1 cellular context compared by ENCODE assay signal in the genomic region with DNA sequence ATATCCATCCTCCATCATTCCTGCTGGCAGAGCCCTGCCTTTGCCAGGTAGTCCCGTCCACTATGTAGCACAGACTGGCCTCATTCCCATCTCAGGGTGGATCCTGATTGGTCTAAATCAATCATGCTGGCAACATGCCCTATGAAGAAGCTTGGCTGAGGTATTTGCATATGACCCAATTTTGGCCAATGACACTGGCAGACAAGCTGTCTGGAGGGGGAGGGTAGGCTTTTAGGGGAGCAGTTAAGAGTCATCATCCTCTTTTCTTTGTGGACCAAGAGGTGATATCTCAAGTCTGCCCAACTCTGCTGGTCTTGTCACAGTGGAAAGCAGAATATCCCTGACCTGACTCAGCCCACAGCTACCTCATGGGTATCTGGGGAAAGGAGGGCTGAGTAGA.
TF ChIP-seq lines count a peak whose summit lies in the region.

No MANE protein-coding gene starts in this region.

TF ChIP-seq in GM23338, 12 proteins besides CTCF, POLR2A, EP300 and RAD21:
- TF ChIP-seq JUNB (IDR thresholded peaks at IDR 0.05; ENCODE audit: unreplicated experiment) (no peak), ZNF331 (CRISPR knock-in tag; IDR thresholded peaks at IDR 0.05; ENCODE audit: low read depth) (no peak), REST (IDR thresholded peaks at IDR 0.05; ENCODE audit: unreplicated experiment) (no peak), ZNF114 (CRISPR knock-in tag; IDR thresholded peaks at IDR 0.05) (no peak), POLR2AphosphoS5 (IDR thresholded peaks at IDR 0.05; ENCODE audit: low read depth) (no peak), NANOG (IDR thresholded peaks at IDR 0.05; ENCODE audit: borderline replicate concordance) (no peak), ZNF462 (CRISPR knock-in tag; IDR thresholded peaks at IDR 0.05) (no peak), STAT1 (IDR thresholded peaks at IDR 0.05; ENCODE audit: unreplicated experiment) (no peak), EZH2phosphoT487 (IDR thresholded peaks at IDR 0.05; ENCODE audit: unreplicated experiment) (no peak), EZH2 (IDR thresholded peaks at IDR 0.05; ENCODE audit: low read depth, unreplicated experiment) (no peak), CREB1 (CRISPR knock-in tag; IDR thresholded peaks at IDR 0.05; ENCODE audit: low read depth) (no peak)
- TF ChIP-seq, protein P1, sequence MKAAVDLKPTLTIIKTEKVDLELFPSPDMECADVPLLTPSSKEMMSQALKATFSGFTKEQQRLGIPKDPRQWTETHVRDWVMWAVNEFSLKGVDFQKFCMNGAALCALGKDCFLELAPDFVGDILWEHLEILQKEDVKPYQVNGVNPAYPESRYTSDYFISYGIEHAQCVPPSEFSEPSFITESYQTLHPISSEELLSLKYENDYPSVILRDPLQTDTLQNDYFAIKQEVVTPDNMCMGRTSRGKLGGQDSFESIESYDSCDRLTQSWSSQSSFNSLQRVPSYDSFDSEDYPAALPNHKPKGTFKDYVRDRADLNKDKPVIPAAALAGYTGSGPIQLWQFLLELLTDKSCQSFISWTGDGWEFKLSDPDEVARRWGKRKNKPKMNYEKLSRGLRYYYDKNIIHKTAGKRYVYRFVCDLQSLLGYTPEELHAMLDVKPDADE (IDR thresholded peaks at IDR 0.05): no peak
